Comparison of ENCODE assay signal across 1 cellular context in the genomic region with DNA sequence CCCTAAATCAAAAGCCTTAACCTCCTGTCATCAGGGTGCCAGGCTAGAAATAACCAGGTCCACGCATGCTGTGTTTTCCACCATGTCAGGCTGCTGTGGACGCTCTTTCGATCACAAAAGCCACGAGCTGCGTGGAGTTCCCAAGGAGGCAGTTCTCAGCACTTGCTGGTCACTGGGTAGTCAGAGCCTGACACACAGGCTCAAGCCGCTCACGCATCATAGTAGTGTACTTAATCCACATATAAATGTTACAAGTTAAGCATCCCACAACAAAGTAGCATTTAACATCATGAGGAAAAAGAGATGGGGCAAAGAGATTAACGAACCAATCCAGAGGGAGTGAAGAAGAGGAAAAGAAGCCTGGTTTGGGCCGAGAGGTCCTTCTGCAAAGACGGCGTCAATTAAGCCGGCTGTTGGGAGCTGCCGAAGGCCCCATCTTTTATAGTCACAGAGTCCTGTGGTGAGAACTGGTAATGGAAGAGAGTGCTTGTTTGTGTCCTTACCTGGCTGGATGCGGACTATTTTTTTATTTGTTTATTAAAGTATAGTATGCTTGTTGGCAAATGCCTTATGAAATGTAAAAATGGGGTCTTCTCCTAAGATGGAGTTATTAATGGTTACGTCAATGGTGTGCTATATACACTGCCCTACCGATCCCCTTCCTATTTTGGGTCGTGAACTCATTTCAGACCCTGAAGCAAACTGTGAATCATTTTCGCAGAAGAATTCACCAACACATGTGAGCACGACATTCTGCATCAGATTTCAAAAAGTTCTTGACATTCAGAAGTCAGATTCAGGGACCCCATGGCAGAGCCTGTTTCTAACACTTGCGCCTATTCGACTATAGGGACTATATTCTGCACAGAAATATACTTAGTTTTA.
TF ChIP-seq lines count a peak whose summit lies in the region.

No MANE protein-coding gene starts in this region.

TF ChIP-seq in H1, 55 proteins besides CTCF, POLR2A, EP300 and RAD21:
- TF ChIP-seq BRCA1 (IDR thresholded peaks at IDR 0.05; ENCODE audit: low read depth, low read length): no peak
- TF ChIP-seq, protein P1, sequence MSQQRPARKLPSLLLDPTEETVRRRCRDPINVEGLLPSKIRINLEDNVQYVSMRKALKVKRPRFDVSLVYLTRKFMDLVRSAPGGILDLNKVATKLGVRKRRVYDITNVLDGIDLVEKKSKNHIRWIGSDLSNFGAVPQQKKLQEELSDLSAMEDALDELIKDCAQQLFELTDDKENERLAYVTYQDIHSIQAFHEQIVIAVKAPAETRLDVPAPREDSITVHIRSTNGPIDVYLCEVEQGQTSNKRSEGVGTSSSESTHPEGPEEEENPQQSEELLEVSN (IDR thresholded peaks at IDR 0.05): peak; percentile 7; the same call in 1 of the 2 replicates
- no peak for TF ChIP-seq TEAD4 (IDR thresholded peaks at IDR 0.05; ENCODE audit: low read depth, low read length)
- TF ChIP-seq SP4 (IDR thresholded peaks at IDR 0.05; ENCODE audit: low read length): no peak
- TF ChIP-seq POLR2AphosphoS5 (IDR thresholded peaks at IDR 0.05; ENCODE audit: low read depth, low read length): peak; percentile 39; the same call in 1 of the 2 replicates
- TF ChIP-seq PHF8 (conservative IDR thresholded peaks at IDR 0.05; ENCODE audit: low read depth, low read length): no peak; the same call in 1 of the 2 replicates
- no peak for TF ChIP-seq SP2 (IDR thresholded peaks at IDR 0.05; ENCODE audit: low read length)
- no peak for TF ChIP-seq TBP (IDR thresholded peaks at IDR 0.05; ENCODE audit: low read depth, low read length)
- TF ChIP-seq SIRT6 (IDR thresholded peaks at IDR 0.05; ENCODE audit: low read length): no peak
- no peak for TF ChIP-seq GTF2F1 (IDR thresholded peaks at IDR 0.05; ENCODE audit: borderline replicate concordance, low read depth, low read length)
